Comparison of ENCODE assay signal across 8 cellular contexts in genomic region chr19:50383852-50384684, GRCh38. TPM values are rescaled to one million over a fixed set of nuclear protein-coding genes. Genes with fewer than 3 reads are reported as not detected.
A peak's percentile ranks its signal among the peaks of the same experiment; 100 is the strongest.
DNase-seq lines count a peak whose midpoint lies in the region; ATAC-seq and TF ChIP-seq lines count a peak whose summit lies in the region.

TSS of gene POLD1 (plus strand) at chr19:50384347. CDS start at chr19:50398852, 14,505 bp downstream.

- TF ChIP-seq CTCF in osteoblast (IDR thresholded peaks at IDR 0.05; ENCODE audit: extremely low read depth, low read depth, low read length) (no peak), thoracic aorta (IDR thresholded peaks at IDR 0.05) (no peak)

- no peaks in the 10 kb centered on the region for H3K27me3 Mint-ChIP-seq in activated naive CD8-positive, alpha-beta T cell

- H3K27ac Mint-ChIP-seq in activated naive CD8-positive, alpha-beta T cell = peak within 1 kb of the TSS; percentile 98

- peaks cover 6% of the 10 kb centered on the region for H4K20me1 ChIP-seq in osteoblast (ENCODE audit: insufficient read depth, low read length)

- H3K27ac ChIP-seq in osteoblast (ENCODE audit: low read depth, low read length) (peak within 1 kb of the TSS; percentile 81), thoracic aorta (peak within 1 kb of the TSS; percentile 59 to 65)

- peaks cover 11% of the 10 kb centered on the region for H3K36me3 Mint-ChIP-seq in activated naive CD8-positive, alpha-beta T cell

- peak; percentile 99 for DNase-seq in NCI-H1105 (lab: John Stamatoyannopoulos, UW)
- peak; percentile 89 for DNase-seq in SKM-1 treated with dmso at 0.1 percent for 144 hours (lab: John Stamatoyannopoulos, UW; ENCODE audit: unreplicated experiment)
- DNase-seq in glomerular visceral epithelial cell (ENCODE audit: extremely low spot score) = peak; percentile 99
- peak; percentile 100 for DNase-seq in osteoblast (ENCODE audit: insufficient read length, low spot score, missing footprints)
- peak; percentile 90 for DNase-seq in thoracic aorta (ENCODE audit: low spot score)

- H3K36me3 ChIP-seq in osteoblast (ENCODE audit: insufficient read depth, low read length) (peaks cover 33% of the 10 kb centered on the region), thoracic aorta (peaks cover 32% of the 10 kb centered on the region)

- peak within 1 kb of the TSS; percentile 88 for H2AFZ ChIP-seq in osteoblast (ENCODE audit: low read length)

- ATAC-seq in HG02623 (IDR thresholded peaks at IDR 0.05; ENCODE audit: unreplicated experiment) = peak; percentile 71
- peak; percentile 95 for ATAC-seq in thoracic aorta (ENCODE audit: insufficient number of reproducible peaks, low FRiP score, low read depth)

- H3K9me3 ChIP-seq in osteoblast (ENCODE audit: low read depth, low read length) (no peaks in the 10 kb centered on the region), thoracic aorta (no peaks in the 10 kb centered on the region)

- no peaks in the 10 kb centered on the region for H3K9me3 Mint-ChIP-seq in activated naive CD8-positive, alpha-beta T cell (ENCODE audit: low read depth)

- peak within 1 kb of the TSS; percentile 100 for H3K4me2 ChIP-seq in osteoblast (ENCODE audit: insufficient read depth, low read length)

- H3K4me1 ChIP-seq in osteoblast (ENCODE audit: insufficient read depth, low read length) (peaks cover 16% of the 10 kb centered on the region), thoracic aorta (ENCODE audit: control insufficient read depth in 1 of 2, low read depth in 2 of 2) (peaks cover 6 to 18% of the 10 kb centered on the region in 2 donors)

- peaks cover 33% of the 10 kb centered on the region for H3K4me1 Mint-ChIP-seq in activated naive CD8-positive, alpha-beta T cell (ENCODE audit: low read depth)

- peaks cover 22% of the 10 kb centered on the region for H3K79me2 ChIP-seq in osteoblast (ENCODE audit: insufficient read depth, low read length)

- peak within 1 kb of the TSS; percentile 87 for H3K4me3 ChIP-seq in GM08714 (ENCODE audit: low read length)
- H3K4me3 ChIP-seq in osteoblast (ENCODE audit: insufficient read depth, low read length) = peak within 1 kb of the TSS; percentile 88
- peak within 1 kb of the TSS; percentile 76 for H3K4me3 ChIP-seq in thoracic aorta

- H3K27me3 ChIP-seq in osteoblast (ENCODE audit: insufficient read depth, low read length) (no peaks in the 10 kb centered on the region), thoracic aorta (replicated peaks; ENCODE audit: insufficient read depth) (no peaks in the 10 kb centered on the region)

- H3K4me3 Mint-ChIP-seq in activated naive CD8-positive, alpha-beta T cell = peak within 1 kb of the TSS; percentile 99

RNA-seq across cellular contexts. Expression of gene POLD1, which starts in this region (rescaled TPM):
- total RNA-seq in osteoblast (14.7 and 15.6 TPM in 2 replicates), thoracic aorta (10 to 100 TPM; 12.8 to 39.5 TPM)

Comparison
In these comparisons a context has a peak if more than half of its experiments do, and no peak if none do; other contexts are left out.
1. Peak in every context shown above with its lines: DNase-seq, ATAC-seq, H3K4me3 ChIP-seq and H3K27ac ChIP-seq.